ENCODE assay signal across 4 cellular contexts in genomic region chr10:75750093-75750875, GRCh38.
DNase-seq lines count a peak whose midpoint lies in the region; FAIRE-seq and TF ChIP-seq lines count a peak whose summit lies in the region.
"Not testable (repeated sequence)": the region's sequence is repeated elsewhere in the genome, so short reads cannot be mapped to it uniquely, and the experiment has no call there.

No MANE protein-coding gene starts in this region.

- not testable (repeated sequence) for H3K27ac Mint-ChIP-seq in chondrocyte (ENCODE audit: unreplicated experiment)

- not testable (repeated sequence) for H3K23ac ChIP-seq in mesenchymal stem cell (ENCODE audit: low read length in 2 of 2)

- not testable (repeated sequence) for H3K9me3 ChIP-seq in kidney (ENCODE audit: control insufficient read depth in 1 of 2, low read length in 2 of 2); mesenchymal stem cell (ENCODE audit: control insufficient read depth, low read length); testis

- H3K9me3 Mint-ChIP-seq in chondrocyte (ENCODE audit: low read depth), result not testable (repeated sequence)

- not testable (repeated sequence) for H2BK5ac ChIP-seq in mesenchymal stem cell (ENCODE audit: low read depth, low read length, poor library complexity, severe bottlenecking)

- not testable (repeated sequence) for H4K8ac ChIP-seq in mesenchymal stem cell (ENCODE audit: low read length)

- TF ChIP-seq POLR2A in testis (IDR thresholded peaks at IDR 0.05), result not testable (repeated sequence)

- not testable (repeated sequence) for H3K27me3 ChIP-seq in mesenchymal stem cell (ENCODE audit: control insufficient read depth in 1 of 2, insufficient read depth in 1 of 2, low read length in 2 of 2); testis

- not testable (repeated sequence) for H3K14ac ChIP-seq in mesenchymal stem cell (ENCODE audit: low read length in 2 of 2)

- not testable (repeated sequence) for H3K27ac ChIP-seq in kidney (ENCODE audit: low read depth in 2 of 2, low read length in 2 of 2); mesenchymal stem cell (ENCODE audit: low read length, poor library complexity, severe bottlenecking); testis

- H2BK12ac ChIP-seq in mesenchymal stem cell (ENCODE audit: low read length in 2 of 2), result not testable (repeated sequence)

- H3K79me1 ChIP-seq in mesenchymal stem cell (replicated peaks; ENCODE audit: low read length, poor library complexity, severe bottlenecking), result not testable (repeated sequence)

- intact Hi-C loops in kidney (cut with DNase I); testis (cut with DNase I; ENCODE audit: low total_unique reads): not testable (repeated sequence)

- not testable (repeated sequence) for H2AFZ ChIP-seq in mesenchymal stem cell (ENCODE audit: low read depth, low read length)

- DNase-seq in chondrocyte (ENCODE audit: low spot score) (peak; percentile 72), kidney (peak; percentile 56)
- not testable (repeated sequence) for DNase-seq in mesenchymal stem cell, testis

- not testable (repeated sequence) for H3K18ac ChIP-seq in mesenchymal stem cell (ENCODE audit: low read depth in 1 of 2, low read length in 2 of 2)

- peak overlapping the region; percentile 69 for H2BK15ac ChIP-seq in mesenchymal stem cell (ENCODE audit: low read depth, poor library complexity, severe bottlenecking)

- not testable (repeated sequence) for H3K4me1 Mint-ChIP-seq in chondrocyte (ENCODE audit: low read depth)

- 97% methylated on average over 47 of the region's 50 CpGs for whole genome bisulfite sequencing in mesenchymal stem cell
- 52 to 76% methylated on average over 14 to 44 of the region's 50 CpGs for WGBS in testis, 2 donors

- not testable (repeated sequence) for H3K4me3 ChIP-seq in kidney (ENCODE audit: low read length in 2 of 2); mesenchymal stem cell (ENCODE audit: insufficient read depth in 1 of 2, low read depth in 1 of 2, low read length in 2 of 2)
- peak overlapping the region; percentile 18 to 34 for H3K4me3 ChIP-seq in testis

- H3K27me3 Mint-ChIP-seq in chondrocyte (ENCODE audit: low read depth), result not testable (repeated sequence)

- H2BK120ac ChIP-seq in mesenchymal stem cell (ENCODE audit: low read depth, low read length), result not testable (repeated sequence)

- TF ChIP-seq CTCF in chondrocyte (IDR thresholded peaks at IDR 0.05); kidney (IDR thresholded peaks at IDR 0.05; ENCODE audit: borderline replicate concordance, extremely low read depth, insufficient read depth); testis (IDR thresholded peaks at IDR 0.05): not testable (repeated sequence)

- H3K4ac ChIP-seq in mesenchymal stem cell (ENCODE audit: low read depth in 1 of 2, low read length in 2 of 2), result not testable (repeated sequence)

- H2AK5ac ChIP-seq in mesenchymal stem cell (ENCODE audit: low read length, severe bottlenecking), result not testable (repeated sequence)

- not testable (repeated sequence) for H4K91ac ChIP-seq in mesenchymal stem cell (ENCODE audit: low read length)

- not testable (repeated sequence) for H3K4me1 ChIP-seq in kidney (ENCODE audit: control insufficient read depth in 1 of 2, insufficient read depth in 1 of 2, low read depth in 1 of 2, low read length in 2 of 2); mesenchymal stem cell (ENCODE audit: control insufficient read depth, insufficient read depth, low read depth, low read length); testis

- FAIRE-seq in kidney (lab: Jason Lieb, UNC), result not testable (repeated sequence)

- H3K36me3 ChIP-seq in kidney (ENCODE audit: control insufficient read depth in 1 of 2, insufficient read depth in 2 of 2, low read length in 2 of 2); mesenchymal stem cell (ENCODE audit: control insufficient read depth in 1 of 2, insufficient read depth in 2 of 2, low read depth in 1 of 2, low read length in 2 of 2); testis (ENCODE audit: low read depth, missing control alignments): not testable (repeated sequence)

- H3K4me2 ChIP-seq in mesenchymal stem cell (ENCODE audit: low read length, poor library complexity, severe bottlenecking), result not testable (repeated sequence)

- H3K9ac ChIP-seq in kidney (ENCODE audit: low read length in 2 of 2); mesenchymal stem cell (ENCODE audit: low read length): not testable (repeated sequence)

- H3K4me3 Mint-ChIP-seq in chondrocyte (ENCODE audit: unreplicated experiment), result not testable (repeated sequence)

- not testable (repeated sequence) for H3K36me3 Mint-ChIP-seq in chondrocyte (ENCODE audit: low read depth)
